ENCODE assay signal across 9 cellular contexts in the genomic region with DNA sequence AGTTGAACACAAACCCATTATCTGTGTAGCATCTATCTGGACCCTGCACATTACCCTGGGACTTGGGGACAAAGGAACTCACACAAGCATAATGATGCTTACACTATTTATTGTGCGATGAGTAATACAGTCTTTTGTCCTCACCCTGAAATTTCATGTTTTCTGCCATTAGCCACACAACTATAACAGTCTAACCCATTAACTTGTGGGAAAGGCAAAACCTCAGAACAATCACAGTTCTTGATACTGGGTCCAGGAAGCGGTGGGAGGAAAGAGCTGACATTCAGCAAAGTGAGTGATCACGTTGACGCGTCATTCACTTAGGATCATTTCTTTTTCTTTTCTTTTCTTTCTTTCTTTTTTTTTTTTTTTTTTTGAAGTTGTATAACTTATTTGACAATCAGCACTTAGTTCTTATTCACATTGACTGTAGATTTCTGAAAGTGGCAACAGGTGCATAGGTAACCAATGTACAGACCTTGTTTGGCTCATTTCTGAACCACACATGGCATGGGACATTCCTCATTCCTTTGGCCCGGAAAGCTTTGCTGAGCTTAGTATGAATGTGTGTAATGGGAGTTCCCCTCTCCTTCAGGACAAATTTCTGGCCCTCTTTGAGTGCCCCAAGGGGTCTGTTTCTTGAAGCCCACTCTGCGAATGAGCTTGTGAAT.
DNase-seq lines count a peak whose midpoint lies in the region; ATAC-seq lines count a peak whose summit lies in the region.
"Had no signal": no experiment of that assay in that cellular context is flagged by ENCODE, and none has a peak within 500 bp of the region (broad histone marks: within the 10 kb centered on the region; RNA-seq: fewer than 3 reads in every experiment).

No MANE protein-coding gene starts in this region.

- peak; percentile 48 for ATAC-seq in GM18517 (IDR thresholded peaks at IDR 0.05; ENCODE audit: unreplicated experiment)
- peak; percentile 48 for ATAC-seq in GM21529 (IDR thresholded peaks at IDR 0.05; ENCODE audit: unreplicated experiment)
- ATAC-seq in HG03469 (IDR thresholded peaks at IDR 0.05; ENCODE audit: unreplicated experiment): peak; percentile 47
- no peak for ATAC-seq in Right ventricle myocardium superior (ENCODE audit: poor library complexity)

- intact Hi-C loops in Right ventricle myocardium superior (cut with DNase I): no loop called here

- DNase-seq in glomerular visceral epithelial cell (ENCODE audit: extremely low spot score) (peak; percentile 35), OCI-M2 (lab: John Stamatoyannopoulos, UW; ENCODE audit: unreplicated experiment) (no peak), HuH-7 (ENCODE audit: low spot score) (no peak), Right ventricle myocardium superior (no peak), AG08395 (ENCODE audit: low spot score) (no peak)
- DNase-seq: activated naive CD8-positive, alpha-beta T cell treated with anti-CD3 and anti-CD28 coated beads, Interleukin-2, amount 10 ng/mL, durations not matched to agents 7 days and 5 days had no signal
